ENCODE assay signal across 19 cellular contexts in the genomic region with DNA sequence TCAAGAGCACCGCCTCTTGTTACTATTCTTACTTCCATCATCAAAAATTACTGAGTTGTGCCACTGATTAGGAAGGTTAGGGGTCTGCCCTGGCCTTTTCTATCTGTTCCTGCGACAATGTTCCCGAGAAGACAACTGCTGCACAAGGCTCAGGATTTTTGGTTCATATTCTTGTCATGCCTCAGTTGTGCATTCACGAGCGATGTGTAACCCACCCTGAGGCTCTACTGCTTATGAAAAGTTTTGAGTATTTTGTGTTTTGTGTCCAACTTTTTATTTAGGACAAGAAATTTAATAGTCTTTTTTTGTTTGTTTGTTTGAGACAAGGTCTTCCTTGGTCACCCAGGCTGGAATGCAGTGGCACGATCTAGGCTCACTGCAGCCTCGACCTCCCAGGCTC. TPM values are rescaled to one million over a fixed set of nuclear protein-coding genes. Genes with fewer than 3 reads are reported as not detected.
DNase-seq lines count a peak whose midpoint lies in the region; ATAC-seq and TF ChIP-seq lines count a peak whose summit lies in the region.
"Had no signal": no experiment of that assay in that cellular context is flagged by ENCODE, and none has a peak within 500 bp of the region (broad histone marks: within the 10 kb centered on the region; RNA-seq: fewer than 3 reads in every experiment).

No MANE protein-coding gene starts in this region.

- H3K4me1 ChIP-seq in SJSA1 (replicated peaks): peaks cover 73% of the 10 kb centered on the region
- H3K4me1 ChIP-seq in testis: peaks cover 52% of the 10 kb centered on the region
- peaks cover 39% of the 10 kb centered on the region for H3K4me1 ChIP-seq in ovary (ENCODE audit: insufficient read depth)

- H3K27ac ChIP-seq in SJSA1 (peak overlapping the region; percentile 99; the same call in 1 of the 2 replicates), testis (peak overlapping the region; percentile 47 to 97), ovary (peak overlapping the region in 1 of 2 donors; percentile 26)

- H3K9me3 ChIP-seq in SJSA1 (replicated peaks) (peaks cover 8% of the 10 kb centered on the region; the same call in 1 of the 2 replicates), testis (no peaks in the 10 kb centered on the region), ovary (no peaks in the 10 kb centered on the region)

- intact Hi-C loops in Calu3 (cut with micrococcal nuclease; ENCODE audit: unreplicated experiment): no loop called here
- intact Hi-C loops in testis (cut with DNase I; ENCODE audit: low total_unique reads): no loop called here
- intact Hi-C loops in ovary (cut with DNase I): loop anchor here in 1 of 4 donors (2.0 kb wide), 1 partner anchor 23 kb away; the partner anchor contains the start of gene LGALS3
- intact Hi-C loops in natural killer cell (cut with micrococcal nuclease): no loop called here

- CTCF ChIA-PET in Calu3 (lab: Charles Lee): no interaction called here

- BruUV-seq in Calu3 (replicated peaks; lab: Mats Ljungman, UMichigan): no TSS peak

- H3K27me3 ChIP-seq in SJSA1 (replicated peaks) (no peaks in the 10 kb centered on the region), testis (no peaks in the 10 kb centered on the region), ovary (no peaks in the 10 kb centered on the region)

- no peaks in the 10 kb centered on the region for H3K36me3 ChIP-seq in SJSA1
- no peaks in the 10 kb centered on the region for H3K36me3 ChIP-seq in testis (ENCODE audit: low read depth, missing control alignments)
- H3K36me3 ChIP-seq in ovary: no peaks in the 10 kb centered on the region

- H3K4me3 Mint-ChIP-seq in Calu3 (ENCODE audit: low read depth, unreplicated experiment) (no peak overlapping the region), mesothelial cell of epicardium (no peak overlapping the region), natural killer cell (no peak overlapping the region)
- H3K4me3 Mint-ChIP-seq: dendritic cell treated with granulocyte-macrophage colony-stimulating factor and Interleukin-4, amounts not matched to agents 40 ng/mL and 50 ng/mL, for 4 days; nephron progenitor cell; T-helper 2 cell treated with Interferon-gamma antibody and Interleukin-4, amounts not matched to agents 5 μg/mL and 100 μg/mL, for 36 hours had no signal

- H3K4me1 Mint-ChIP-seq in Calu3 (ENCODE audit: low read depth, unreplicated experiment) (peaks cover 42% of the 10 kb centered on the region), mesothelial cell of epicardium (peaks cover 29% of the 10 kb centered on the region), natural killer cell (peaks cover 33 to 34% of the 10 kb centered on the region in 2 donors)

- no peak for TF ChIP-seq POLR2A in testis (IDR thresholded peaks at IDR 0.05)
- TF ChIP-seq POLR2A in ovary (IDR thresholded peaks at IDR 0.05): no peak

- no peak overlapping the region for H3K4me3 ChIP-seq in SJSA1
- no peak overlapping the region for H3K4me3 ChIP-seq in testis
- H3K4me3 ChIP-seq in ovary: no peak overlapping the region
- H3K4me3 ChIP-seq: lung had no signal

- 65 to 73% methylated on average over 7 of the region's 7 CpGs for WGBS in testis, 2 donors
- WGBS in ovary, 3 donors: 87 to 88% (median 88%) methylated on average over 7 of the region's 7 CpGs

- no peaks in the 10 kb centered on the region for H3K27me3 Mint-ChIP-seq in Calu3 (ENCODE audit: unreplicated experiment)
- H3K27me3 Mint-ChIP-seq in mesothelial cell of epicardium (ENCODE audit: low read depth): no peaks in the 10 kb centered on the region
- H3K27me3 Mint-ChIP-seq in natural killer cell (ENCODE audit: low read depth in 2 of 2): no peaks in the 10 kb centered on the region
- H3K27me3 Mint-ChIP-seq: dendritic cell treated with granulocyte-macrophage colony-stimulating factor and Interleukin-4, amounts not matched to agents 40 ng/mL and 50 ng/mL, for 4 days had no signal

- H3K9me3 Mint-ChIP-seq in Calu3 (ENCODE audit: low read depth, unreplicated experiment) (no peaks in the 10 kb centered on the region), mesothelial cell of epicardium (peaks cover 8% of the 10 kb centered on the region), natural killer cell (no peaks in the 10 kb centered on the region)
- H3K9me3 Mint-ChIP-seq: dendritic cell treated with granulocyte-macrophage colony-stimulating factor and Interleukin-4, amounts not matched to agents 40 ng/mL and 50 ng/mL, for 4 days had no signal

- TF ChIP-seq CTCF in Calu3 (IDR thresholded peaks at IDR 0.05; ENCODE audit: unreplicated experiment): no peak
- TF ChIP-seq CTCF in mesothelial cell of epicardium (IDR thresholded peaks at IDR 0.05; ENCODE audit: unreplicated experiment): no peak
- TF ChIP-seq CTCF in testis (IDR thresholded peaks at IDR 0.05): no peak
- TF ChIP-seq CTCF in ovary (IDR thresholded peaks at IDR 0.05): no peak
- no peak for TF ChIP-seq CTCF in natural killer cell (IDR thresholded peaks at IDR 0.05)

- peaks cover 36% of the 10 kb centered on the region for H3K36me3 Mint-ChIP-seq in Calu3 (ENCODE audit: insufficient read depth, unreplicated experiment)
- peaks cover 7% of the 10 kb centered on the region for H3K36me3 Mint-ChIP-seq in mesothelial cell of epicardium
- no peaks in the 10 kb centered on the region for H3K36me3 Mint-ChIP-seq in natural killer cell

- H3K27ac Mint-ChIP-seq in Calu3 (ENCODE audit: unreplicated experiment) (peak overlapping the region; percentile 84), mesothelial cell of epicardium (peak overlapping the region; percentile 31), natural killer cell (no peak overlapping the region)
- H3K27ac Mint-ChIP-seq: nephron progenitor cell; T-helper 2 cell treated with Interferon-gamma antibody and Interleukin-4, amounts not matched to agents 5 μg/mL and 100 μg/mL, for 36 hours had no signal

- ATAC-seq in HG03354 (IDR thresholded peaks at IDR 0.05; ENCODE audit: poor library complexity, severe bottlenecking, unreplicated experiment) (no peak), natural killer cell (no peak)
- ATAC-seq: stimulated activated naive CD8-positive, alpha-beta T cell treated with anti-CD3 and anti-CD28 coated beads, Interleukin-15, Interleukin-2, amounts not matched to agents 100 U/mL and 50 U/mL, for 24 hours had no signal

- no peak for TF ChIP-seq EP300 in ovary (IDR thresholded peaks at IDR 0.05)

- DNase-seq in Calu3 (no peak), SJSA1 (ENCODE audit: low read depth in 1 of 2, low spot score in 2 of 2) (no peak), mesothelial cell of epicardium (ENCODE audit: low spot score in 2 of 2, unreplicated experiment in 2 of 2) (no peak), testis (no peak), ovary (no peak), natural killer cell (no peak)
- DNase-seq in activated CD4-positive, alpha-beta T cell treated with anti-CD3 and anti-CD28 coated beads, Interleukin-2, amount 50 U/mL, for 1 hour: no peak
- DNase-seq: activated CD4-positive, CD25-positive, alpha-beta regulatory T cell; anterior cingulate cortex; DMS 273 treated with DMSO at 0.1 percent for 48 hours; GOT3; NCI-H2081 treated with DMSO at 0.1 percent for 48 hours; NCI-H524; nephron progenitor cell; stimulated activated naive CD8-positive, alpha-beta T cell treated with anti-CD3 and anti-CD28 coated beads, Interleukin-15, Interleukin-2, amounts not matched to agents 100 U/mL and 50 U/mL, for 24 hours had no signal

RNA-seq across cellular contexts. Expression of gene LGALS3, which starts 23.1 kb away (rescaled TPM):
- 429 and 672 TPM in 2 replicates for total RNA-seq in Calu3 (2022)
- total RNA-seq in SJSA1 (2014; rRNA removed; shearing (Covaris generic)): 179 and 310 TPM in 2 replicates
- 17.1 to 19.4 TPM (median 19.2 TPM) in 3 replicates for total RNA-seq in mesothelial cell of epicardium
- total RNA-seq in testis: 100 to 1,000 TPM; 224 to 274 TPM
- polyA plus RNA-seq in testis (ENCODE audit: insufficient read depth, low read depth, low replicate concordance): 169 TPM
- total RNA-seq in ovary: 100 to 1,000 TPM; 227 to 387 (median 259) TPM
- 100 to 1,000 TPM; 228 to 516 TPM for polyA plus RNA-seq in ovary
- total RNA-seq in natural killer cell: 10 to 100 TPM; 10.8 to 35.7 (median 17.1) TPM

RNA-seq across cellular contexts. Expression of gene MAPK1IP1L, which starts 54.5 kb away (rescaled TPM):
- total RNA-seq in Calu3 (2022) (104 and 108 TPM in 2 replicates), mesothelial cell of epicardium (116 to 120 TPM (median 119 TPM) in 3 replicates), testis (100 to 1,000 TPM; 105 to 146 TPM), ovary (100 to 1,000 TPM in 2 of 7 donors, 10 to 100 TPM in 5; 35.6 to 130 (median 81.9) TPM), natural killer cell (100 to 1,000 TPM; 119 to 140 (median 127) TPM)
- 20.4 and 74.8 TPM in 2 replicates for total RNA-seq in SJSA1 (2014; rRNA removed; shearing (Covaris generic))
- polyA plus RNA-seq in testis (ENCODE audit: insufficient read depth, low read depth, low replicate concordance) (87.0 TPM), ovary (10 to 100 TPM; 38.1 to 59.8 TPM)

Comparison
In these comparisons a context has a peak if more than half of its experiments do, and no peak if none do; other contexts are left out.
1. H3K27ac Mint-ChIP-seq: peak in Calu3 (single experiment) and mesothelial cell of epicardium (single experiment); none in natural killer cell (0 of 2).